ENCODE assay signal across 10 cellular contexts in genomic region chr9:131515559-131516273, GRCh38. TPM values are rescaled to one million over a fixed set of nuclear protein-coding genes. Genes with fewer than 3 reads are reported as not detected.
"Had no signal": no experiment of that assay in that cellular context is flagged by ENCODE, and none has a peak within 500 bp of the region (broad histone marks: within the 10 kb centered on the region; RNA-seq: fewer than 3 reads in every experiment).

No MANE protein-coding gene starts in this region.

RNA-seq across cellular contexts. Expression of gene PRRT1B, which starts 29.6 kb away (rescaled TPM):
- total RNA-seq: activated B cell treated with CpG ODN at 0.5 μM for 24 hours; activated CD4-positive, alpha-beta memory T cell treated with anti-CD3 and anti-CD28 coated beads for 36 hours; activated naive CD4-positive, alpha-beta T cell treated with anti-CD3 and anti-CD28 coated beads for 36 hours; activated naive CD4-positive, alpha-beta T cell treated with anti-CD3 and anti-CD28 coated beads, Interleukin-2, amount 50 U/mL, for 72 hours; activated T-cell treated with anti-CD3 and anti-CD28 coated beads, Interleukin-2, amount 50 U/mL, for 4 hours; activated T-helper 1 cell treated with anti-CD3 and anti-CD28 coated beads, Interleukin-12 subunit alpha, Interleukin-12 subunit beta, Interleukin-2, Interleukin-4 antibody, amounts not matched to agents 30 ng/mL and 10 ng/mL and 1 ng/mL, durations not matched to agents 14 hours and 24 hours and 36 hours; adrenal gland; astrocyte; RPMI7951; SJCRH30 had no signal
- polyA plus RNA-seq: adrenal gland had no signal
